In the genomic region with DNA sequence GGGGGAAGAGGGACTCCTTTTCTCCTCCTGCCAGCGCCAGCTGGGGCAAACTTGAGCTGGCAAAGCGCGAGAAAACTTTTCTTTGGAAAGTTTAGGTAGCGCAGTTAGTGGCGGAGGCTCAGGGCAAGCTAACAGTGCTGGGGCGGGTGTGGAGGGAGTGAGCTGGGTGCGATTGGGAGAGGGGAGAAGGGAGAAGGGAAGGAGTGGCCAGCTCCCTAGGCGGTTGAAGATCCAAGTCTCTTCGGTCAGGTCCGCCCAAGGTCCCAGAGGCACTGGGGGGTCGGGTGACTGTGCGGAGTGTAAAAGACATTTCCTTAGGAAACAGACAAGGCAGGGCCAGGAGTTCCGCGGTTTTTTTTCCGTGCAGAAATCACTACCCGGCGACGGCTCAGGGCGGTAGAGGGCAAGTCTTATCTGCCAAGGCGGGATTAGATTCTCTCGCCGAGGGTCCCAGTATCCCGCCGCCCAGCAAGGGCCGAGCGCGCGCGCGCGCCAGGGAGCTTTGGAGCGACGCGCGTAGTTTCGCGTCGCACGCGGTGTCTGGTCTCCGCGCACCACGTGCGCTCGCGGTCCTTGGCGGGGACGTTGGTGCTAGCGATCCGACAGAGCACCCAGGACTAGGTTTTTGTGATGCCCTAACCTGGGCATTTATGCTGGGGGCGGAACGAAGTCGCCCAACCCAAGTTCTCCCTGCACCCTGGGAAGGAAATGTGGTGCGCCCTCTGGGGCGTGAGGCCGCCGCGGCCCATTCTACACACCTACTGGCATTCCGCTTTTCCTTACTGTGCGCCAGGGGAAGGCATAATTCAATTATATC, we compare ENCODE assay signal across 8 cellular contexts. TPM values are rescaled to one million over a fixed set of nuclear protein-coding genes. Genes with fewer than 3 reads are reported as not detected.
DNase-seq lines count a peak whose midpoint lies in the region; ATAC-seq and TF ChIP-seq lines count a peak whose summit lies in the region.

No MANE protein-coding gene starts in this region.

- peak in 1 of 6 experiments; percentile 16 for TF ChIP-seq CTCF in esophagus squamous epithelium (IDR thresholded peaks at IDR 0.05)
- TF ChIP-seq CTCF in mucosa of descending colon (IDR thresholded peaks at IDR 0.05): no peak
- peak in 1 of 4 experiments; percentile 11 for TF ChIP-seq CTCF in uterus (IDR thresholded peaks at IDR 0.05)

- H3K27me3 ChIP-seq in esophagus squamous epithelium (peaks cover 0 to 92% (median 2%) of the 10 kb centered on the region in 4 donors), uterus (peaks cover 3 to 20% of the 10 kb centered on the region in 2 donors)

- H3K4me3 ChIP-seq in esophagus squamous epithelium (peak overlapping the region; percentile 27 to 64 (median 57)), mucosa of descending colon (no peak overlapping the region), uterus (peak overlapping the region; percentile 28 to 39)

- POLR2A ChIA-PET in activated CD4-positive, alpha-beta T cell treated with anti-CD3 and anti-CD28 coated beads, Interleukin-2, amount 10 ng/mL, durations not matched to agents 7 days and 5 days (lab: Charles Lee): no interaction called here

- H3K36me3 ChIP-seq in esophagus squamous epithelium (no peaks in the 10 kb centered on the region), mucosa of descending colon (ENCODE audit: low read depth) (no peaks in the 10 kb centered on the region), uterus (no peaks in the 10 kb centered on the region)

- peaks cover 1% of the 10 kb centered on the region for H3K27me3 Mint-ChIP-seq in activated CD4-positive, alpha-beta T cell treated with anti-CD3 and anti-CD28 coated beads, Interleukin-2, amount 10 ng/mL, durations not matched to agents 7 days and 5 days

- 1 to 6% methylated on average over 15 to 30 of the region's 60 CpGs for WGBS in esophagus squamous epithelium, 2 donors

- intact Hi-C loops in esophagus squamous epithelium (cut with DNase I): no loop called here
- intact Hi-C loops in mucosa of descending colon (cut with DNase I, micrococcal nuclease): no loop called here
- intact Hi-C loops in uterus (cut with DNase I; ENCODE audit: low total_unique reads): no loop called here

- peaks cover 2% of the 10 kb centered on the region for H3K4me1 Mint-ChIP-seq in activated CD4-positive, alpha-beta T cell treated with anti-CD3 and anti-CD28 coated beads, Interleukin-2, amount 10 ng/mL, durations not matched to agents 7 days and 5 days

- peak overlapping the region; percentile 5 for H3K27ac Mint-ChIP-seq in activated CD4-positive, alpha-beta T cell treated with anti-CD3 and anti-CD28 coated beads, Interleukin-2, amount 10 ng/mL, durations not matched to agents 7 days and 5 days

- no peaks in the 10 kb centered on the region for H3K9me3 Mint-ChIP-seq in activated CD4-positive, alpha-beta T cell treated with anti-CD3 and anti-CD28 coated beads, Interleukin-2, amount 10 ng/mL, durations not matched to agents 7 days and 5 days

- no peak overlapping the region for H3K4me3 Mint-ChIP-seq in activated CD4-positive, alpha-beta T cell treated with anti-CD3 and anti-CD28 coated beads, Interleukin-2, amount 10 ng/mL, durations not matched to agents 7 days and 5 days

- H3K4me1 ChIP-seq in esophagus squamous epithelium: peaks cover 7 to 90% (median 22%) of the 10 kb centered on the region in 3 donors
- H3K4me1 ChIP-seq in mucosa of descending colon (ENCODE audit: low read depth): peaks cover 24% of the 10 kb centered on the region
- H3K4me1 ChIP-seq in uterus: no peaks in the 10 kb centered on the region

- H3K36me3 Mint-ChIP-seq in activated CD4-positive, alpha-beta T cell treated with anti-CD3 and anti-CD28 coated beads, Interleukin-2, amount 10 ng/mL, durations not matched to agents 7 days and 5 days (ENCODE audit: low read depth): no peaks in the 10 kb centered on the region

- peak; percentile 73 for ATAC-seq in mucosa of descending colon

- H3K9me3 ChIP-seq in esophagus squamous epithelium: no peaks in the 10 kb centered on the region
- H3K9me3 ChIP-seq in mucosa of descending colon: no peaks in the 10 kb centered on the region
- no peaks in the 10 kb centered on the region for H3K9me3 ChIP-seq in uterus

- TF ChIP-seq POLR2A in esophagus squamous epithelium (IDR thresholded peaks at IDR 0.05) (peak in 1 of 4 donors; percentile 29), uterus (IDR thresholded peaks at IDR 0.05) (no peak)

- CTCF ChIA-PET in activated CD4-positive, alpha-beta T cell treated with anti-CD3 and anti-CD28 coated beads, Interleukin-2, amount 10 ng/mL, durations not matched to agents 7 days and 5 days (lab: Charles Lee): no interaction called here

- peak overlapping the region; percentile 61 to 90 (median 88) for H3K27ac ChIP-seq in esophagus squamous epithelium
- H3K27ac ChIP-seq in uterus: peak overlapping the region; percentile 51 to 59

- DNase-seq in activated CD4-positive, alpha-beta T cell treated with anti-CD3 and anti-CD28 coated beads, Interleukin-2, amount 10 ng/mL, durations not matched to agents 7 days and 5 days: no peak
- no peak for DNase-seq in activated CD4-positive, alpha-beta T cell treated with anti-CD3 and anti-CD28 coated beads for 48 hours
- DNase-seq in esophagus squamous epithelium (lab: John Stamatoyannopoulos, UW) (no peak), mucosa of descending colon (peak in 2 of 3 donors; percentile 56 to 57), uterus (peak in 1 of 2 donors; percentile 46), OCI-M1 (lab: John Stamatoyannopoulos, UW) (no peak), CD1c-positive myeloid dendritic cell (ENCODE audit: extremely low spot score) (no peak), AG08396 (ENCODE audit: low spot score) (no peak)

RNA-seq across cellular contexts. Expression of a gene that starts 33.7 kb away (rescaled TPM):
- total RNA-seq in activated CD4-positive, alpha-beta T cell treated with anti-CD3 and anti-CD28 coated beads, Interleukin-2, amount 10 ng/mL, durations not matched to agents 7 days and 5 days: not detected
- 10 to 100 TPM; 16.8 to 38.1 (median 23.0) TPM for total RNA-seq in esophagus squamous epithelium
- total RNA-seq in mucosa of descending colon: 10 to 100 TPM; 59.7 to 85.5 (median 62.6) TPM
- 100 to 1,000 TPM in 3 of 4 donors, 10 to 100 TPM in 1; 85.3 to 173 (median 115) TPM for total RNA-seq in uterus

Comparison
In these comparisons a context has a peak if more than half of its experiments do, and no peak if none do; other contexts are left out.
1. DNase-seq: peak in mucosa of descending colon (2 of 3); none in activated CD4-positive, alpha-beta T cell treated with anti-CD3 and anti-CD28 coated beads, Interleukin-2, amount 10 ng/mL, durations not matched to agents 7 days and 5 days (single experiment), activated CD4-positive, alpha-beta T cell treated with anti-CD3 and anti-CD28 coated beads for 48 hours (single experiment), esophagus squamous epithelium (single experiment), OCI-M1 (single experiment), CD1c-positive myeloid dendritic cell (single experiment) and AG08396 (single experiment).
2. RNA of a gene that starts 33.7 kb away (total RNA-seq): 85.3 to 173 TPM in uterus, 59.7 to 85.5 TPM in mucosa of descending colon and 16.8 to 38.1 TPM in esophagus squamous epithelium; not detected in activated CD4-positive, alpha-beta T cell treated with anti-CD3 and anti-CD28 coated beads, Interleukin-2, amount 10 ng/mL, durations not matched to agents 7 days and 5 days; every median in the first group is over 10 times any median in the second.